Comparison of ENCODE assay signal across 31 cellular contexts in genomic region chr3:22777834-22778233, GRCh38.
DNase-seq lines count a peak whose midpoint lies in the region; ATAC-seq, FAIRE-seq and TF ChIP-seq lines count a peak whose summit lies in the region.
"Had no signal": no experiment of that assay in that cellular context is flagged by ENCODE, and none has a peak within 500 bp of the region (broad histone marks: within the 10 kb centered on the region; RNA-seq: fewer than 3 reads in every experiment).

No MANE protein-coding gene starts in this region.

- TF ChIP-seq RAD21 in HepG2 (CRISPR knock-in tag; IDR thresholded peaks at IDR 0.05): no peak

- H3K9me3 ChIP-seq in HepG2 (ENCODE audit: low read length) (peaks cover 35% of the 10 kb centered on the region), right lobe of liver (no peaks in the 10 kb centered on the region), HEK293 (ENCODE audit: control insufficient read depth, insufficient read depth, low read depth, low read length) (no peaks in the 10 kb centered on the region)
- H3K9me3 ChIP-seq: A549, BE2C, Caco-2 had no signal

- H3K27me3 ChIP-seq in HepG2 (ENCODE audit: control insufficient read depth in 1 of 2, insufficient read depth in 2 of 2, low read length in 2 of 2) (no peaks in the 10 kb centered on the region; a peak in 1 of 5 replicates), right lobe of liver (no peaks in the 10 kb centered on the region)
- H3K27me3 ChIP-seq: BE2C; BLaER1; BLaER1 treated with 17β-estradiol and CSF1 and Interleukin-3, amounts not matched to agents 10 nM and 100 nM had no signal

- no peak overlapping the region for H3K9ac ChIP-seq in HepG2 (ENCODE audit: insufficient read depth, low read depth, low read length)
- H3K9ac ChIP-seq: BLaER1; BLaER1 treated with 17β-estradiol and CSF1 and Interleukin-3, amounts not matched to agents 10 nM and 100 nM had no signal

- TF ChIP-seq CTCF in HepG2 (CRISPR knock-in tag; IDR thresholded peaks at IDR 0.05) (no peak), right lobe of liver (IDR thresholded peaks at IDR 0.05) (no peak), HEK293 (tag by site-specific recombination; IDR thresholded peaks at IDR 0.05) (no peak)

- TF ChIP-seq EP300 in HepG2 (IDR thresholded peaks at IDR 0.05; ENCODE audit: low read depth in 2 of 2, low read length in 2 of 2) (no peak), HepG2 (CRISPR knock-in tag; IDR thresholded peaks at IDR 0.05; ENCODE audit: borderline replicate concordance) (no peak)

- BruUV-seq in HepG2 (replicated peaks; lab: Mats Ljungman, UMichigan): no TSS peak

- H3K4me3 ChIP-seq in HepG2 (replicated peaks in 1 of 3; ENCODE audit: insufficient read depth in 1 of 3, low read depth in 2 of 3, low read length in 3 of 3) (no peak overlapping the region), right lobe of liver (no peak overlapping the region), HEK293 (ENCODE audit: low read depth, low read length) (no peak overlapping the region)
- H3K4me3 ChIP-seq: A549; BLaER1; BLaER1 treated with 17β-estradiol and CSF1 and Interleukin-3, amounts not matched to agents 10 nM and 100 nM had no signal

- no peaks in the 10 kb centered on the region for H3K79me2 ChIP-seq in HepG2 (ENCODE audit: insufficient read depth, low read length)

- no peak overlapping the region for H2AFZ ChIP-seq in HepG2 (ENCODE audit: low read length)

- no peak for FAIRE-seq in HepG2 (lab: Jason Lieb, UNC)
- FAIRE-seq: A204.1, A549, D721Med had no signal

- WGBS in HepG2 (ENCODE audit: low lambda C conversion rate): 5% methylated on average over 1 of the region's 1 CpG
- 44% methylated on average over 1 of the region's 1 CpG for WGBS in right lobe of liver (ENCODE audit: insufficient coverage, low coverage, low lambda C conversion rate, missing lambda C conversion rate)

- H3K27ac ChIP-seq in HepG2 (ENCODE audit: extremely low read length, insufficient read depth, low read length) (no peak overlapping the region), right lobe of liver (no peak overlapping the region), HEK293 (ENCODE audit: extremely low read depth, low read depth, low read length) (no peak overlapping the region)
- H3K27ac ChIP-seq: 22Rv1; A549; BLaER1; BLaER1 treated with 17β-estradiol and CSF1 and Interleukin-3, amounts not matched to agents 10 nM and 100 nM; C4-2B had no signal

- H3K36me3 ChIP-seq in HepG2 (replicated peaks in 1 of 2; ENCODE audit: control insufficient read depth in 1 of 2, insufficient read depth in 2 of 2, low read length in 2 of 2) (no peaks in the 10 kb centered on the region), right lobe of liver (no peaks in the 10 kb centered on the region), HEK293 (ENCODE audit: control insufficient read depth in 2 of 2, insufficient read depth in 1 of 2, low read length in 2 of 2) (no peaks in the 10 kb centered on the region)
- H3K36me3 ChIP-seq: BE2C; BLaER1; BLaER1 treated with 17β-estradiol and CSF1 and Interleukin-3, amounts not matched to agents 10 nM and 100 nM had no signal

- ATAC-seq in HepG2 (no peak), right lobe of liver (no peak)
- ATAC-seq: A549; CD8-positive, alpha-beta T cell had no signal

- no peaks in the 10 kb centered on the region for H3K4me1 ChIP-seq in HepG2 (ENCODE audit: insufficient read depth, low read length)
- no peaks in the 10 kb centered on the region for H3K4me1 ChIP-seq in right lobe of liver
- H3K4me1 ChIP-seq in HEK293 (ENCODE audit: control insufficient read depth, insufficient read depth, low read length): no peaks in the 10 kb centered on the region
- H3K4me1 ChIP-seq: A549, BE2C, BLaER1, Caco-2 had no signal

- no peak for TF ChIP-seq POLR2A in HepG2 (IDR thresholded peaks at IDR 0.05; ENCODE audit: insufficient read depth in 1 of 2, low read depth in 2 of 2, low read length in 2 of 2)
- TF ChIP-seq POLR2A in right lobe of liver (IDR thresholded peaks at IDR 0.05): no peak

- CTCF ChIA-PET in HepG2 (lab: Yijun Ruan, JAX; ENCODE audit: low intra/inter-chr PET ratio, low total read pairs) (no interaction called here), HEK293 (lab: Yijun Ruan, JAX) (no interaction called here)

- POLR2A ChIA-PET in HepG2 (lab: Yijun Ruan, JAX): no interaction called here
- POLR2A ChIA-PET in HEK293 (lab: Yijun Ruan, JAX): interaction anchor here (1.2 kb wide), 1 partner anchor 20 kb away, joined by 3 read pairs; no protein-coding TSS in a partner anchor

- intact Hi-C loops in HepG2 (cut with micrococcal nuclease; ENCODE audit: unreplicated experiment): no loop called here
- intact Hi-C loops in right lobe of liver (cut with DNase I): no loop called here

- in situ Hi-C loops in HepG2 (cut with HindIII; ENCODE audit: extremely low pct_ligation_motif_present, low pct_unique_long_range_greater_than_20kb): no loop called here

- H4K20me1 ChIP-seq in HepG2 (ENCODE audit: insufficient read depth, low read length): no peaks in the 10 kb centered on the region
- H4K20me1 ChIP-seq: BLaER1; BLaER1 treated with 17β-estradiol and CSF1 and Interleukin-3, amounts not matched to agents 10 nM and 100 nM had no signal

- DNase-seq in HepG2 (ENCODE audit: low spot score) (no peak), right lobe of liver (no peak)
- no peak for DNase-seq in stimulated activated CD4-positive, alpha-beta T cell treated with anti-CD3 and anti-CD28 coated beads, Interleukin-12 subunit alpha, Interleukin-12 subunit beta, amount 100 ng/mL, for 4 hours
- DNase-seq: 8988T; ACHN; AML-193; BE2C; C1 segment of cervical spinal cord; Caco-2; Calu3; CD4-positive, alpha-beta memory T cell; CD4-positive, alpha-beta T cell; CD4-positive, CD25-positive, alpha-beta regulatory T cell; CD8-positive, alpha-beta memory T cell; CD8-positive, alpha-beta T cell; COR-L47; DMS 273 treated with DMSO at 0.1 percent for 48 hours; DMS153; DMS53; DMS79; DMS79 treated with DMSO at 0.1 percent for 48 hours; DND-41; EL had no signal

- H3K4me2 ChIP-seq in HepG2 (ENCODE audit: low read depth, low read length): no peak overlapping the region
- H3K4me2 ChIP-seq: A549; BLaER1; BLaER1 treated with 17β-estradiol and CSF1 and Interleukin-3, amounts not matched to agents 10 nM and 100 nM had no signal

TF ChIP-seq in HepG2, 621 proteins besides CTCF, POLR2A, EP300 and RAD21:
- TF ChIP-seq PTBP1 (IDR thresholded peaks at IDR 0.05; ENCODE audit: low read depth, low read length, poor library complexity, severe bottlenecking): no peak
- peak; percentile 78 for TF ChIP-seq ATF7 (IDR thresholded peaks at IDR 0.05)
- TF ChIP-seq ATF7 (CRISPR knock-in tag; IDR thresholded peaks at IDR 0.05): no peak

TF ChIP-seq in HEK293, 187 proteins besides CTCF, POLR2A, EP300 and RAD21:
- TF ChIP-seq ZBTB21 (tag by site-specific recombination; IDR thresholded peaks at IDR 0.05) (no peak), SP7 (tag by site-specific recombination; IDR thresholded peaks at IDR 0.05) (no peak), ATF2 (tag by site-specific recombination; IDR thresholded peaks at IDR 0.05; ENCODE audit: low read depth) (peak; percentile 71)

Comparison
In these comparisons a context has a peak if more than half of its experiments do, and no peak if none do; other contexts are left out.
1. Of the 63 proteins assayed by ChIP-seq in both HepG2 and HEK293: peak only in HepG2: none; only in HEK293: ATF2; in both: none; in neither: 62.